ENCODE assay signal across 12 cellular contexts in genomic region chr11:3195251-3196160, GRCh38. TPM values are rescaled to one million over a fixed set of nuclear protein-coding genes. Genes with fewer than 3 reads are reported as not detected.
DNase-seq lines count a peak whose midpoint lies in the region; ATAC-seq and TF ChIP-seq lines count a peak whose summit lies in the region.
"Had no signal": no experiment of that assay in that cellular context is flagged by ENCODE, and none has a peak within 500 bp of the region (broad histone marks: within the 10 kb centered on the region; RNA-seq: fewer than 3 reads in every experiment).

No MANE protein-coding gene starts in this region.

- H3K27ac ChIP-seq in heart left ventricle (no peak overlapping the region), upper lobe of right lung (no peak overlapping the region)

- TF ChIP-seq CTCF in heart left ventricle (IDR thresholded peaks at IDR 0.05) (peak; percentile 24 to 54 (median 37)), astrocyte of the spinal cord (IDR thresholded peaks at IDR 0.05; ENCODE audit: low read depth, low read length) (peak; percentile 54), upper lobe of right lung (IDR thresholded peaks at IDR 0.05) (peak; percentile 32)

- H3K4me3 Mint-ChIP-seq in naive thymus-derived CD8-positive, alpha-beta T cell = no peak overlapping the region
- H3K4me3 Mint-ChIP-seq: activated naive CD8-positive, alpha-beta T cell treated with anti-CD3 and anti-CD28 coated beads, Interleukin-2, amount 50 U/mL, for 24 hours had no signal

- ATAC-seq in heart left ventricle = peak in 2 of 4 donors; percentile 28 to 40
- peak; percentile 39 for ATAC-seq in upper lobe of right lung
- no peak for ATAC-seq in HG03025 (IDR thresholded peaks at IDR 0.05; ENCODE audit: low FRiP score, unreplicated experiment)
- ATAC-seq in naive thymus-derived CD8-positive, alpha-beta T cell = no peak
- ATAC-seq: activated naive CD8-positive, alpha-beta T cell treated with anti-CD3 and anti-CD28 coated beads, Interleukin-2, amount 50 U/mL, for 24 hours had no signal

- 53 to 74% (median 69%) methylated on average over 17 to 22 of the region's 22 CpGs for WGBS in heart left ventricle, 4 donors

- H3K9me3 Mint-ChIP-seq in naive thymus-derived CD8-positive, alpha-beta T cell = no peaks in the 10 kb centered on the region
- H3K9me3 Mint-ChIP-seq: activated naive CD8-positive, alpha-beta T cell treated with anti-CD3 and anti-CD28 coated beads, Interleukin-2, amount 50 U/mL, for 24 hours had no signal

- H3K27me3 Mint-ChIP-seq in naive thymus-derived CD8-positive, alpha-beta T cell = peaks cover 0 to 12% (median 2%) of the 10 kb centered on the region in 5 donors

- peaks cover 0 to 2% (median 0%) of the 10 kb centered on the region in 4 donors for H3K4me1 Mint-ChIP-seq in naive thymus-derived CD8-positive, alpha-beta T cell
- H3K4me1 Mint-ChIP-seq: activated naive CD8-positive, alpha-beta T cell treated with anti-CD3 and anti-CD28 coated beads, Interleukin-2, amount 50 U/mL, for 24 hours had no signal

- no peak for TF ChIP-seq POLR2A in heart left ventricle (IDR thresholded peaks at IDR 0.05)

- in situ Hi-C loops in astrocyte of the spinal cord (cut with HindIII; ENCODE audit: low sequenced_read_pairs) = no loop called here

- no peaks in the 10 kb centered on the region for H3K36me3 Mint-ChIP-seq in naive thymus-derived CD8-positive, alpha-beta T cell

- no peaks in the 10 kb centered on the region for H3K36me3 ChIP-seq in heart left ventricle
- no peaks in the 10 kb centered on the region for H3K36me3 ChIP-seq in upper lobe of right lung

- intact Hi-C loops in heart left ventricle (cut with DNase I) (no loop called here), cardiac septum (cut with DNase I) (no loop called here), upper lobe of right lung (cut with DNase I) (no loop called here)

- DNase-seq in heart left ventricle = peak in 2 of 5 donors; percentile 10 to 25
- DNase-seq in cardiac septum (ENCODE audit: low spot score) = no peak
- no peak for DNase-seq in astrocyte of the spinal cord (ENCODE audit: low read depth, low spot score)
- DNase-seq in islet precursor cell = peak; percentile 61
- peak; percentile 64 for DNase-seq in upper lobe of right lung
- DNase-seq in GF-D8 (lab: John Stamatoyannopoulos, UW) = no peak
- no peak for DNase-seq in naive thymus-derived CD8-positive, alpha-beta T cell
- DNase-seq: activated naive CD8-positive, alpha-beta T cell treated with anti-CD3 and anti-CD28 coated beads, Interleukin-2, amount 50 U/mL, for 24 hours; C1 segment of cervical spinal cord; NCI-H345 had no signal

- H3K27me3 ChIP-seq in heart left ventricle = peaks cover 0 to 23% (median 3%) of the 10 kb centered on the region in 9 donors
- H3K27me3 ChIP-seq in upper lobe of right lung = peaks cover 6% of the 10 kb centered on the region

- no peaks in the 10 kb centered on the region for H3K9me3 ChIP-seq in heart left ventricle
- no peaks in the 10 kb centered on the region for H3K9me3 ChIP-seq in upper lobe of right lung

- H3K4me3 ChIP-seq in heart left ventricle (no peak overlapping the region), astrocyte of the spinal cord (ENCODE audit: low read depth, low read length) (no peak overlapping the region), upper lobe of right lung (no peak overlapping the region)

- POLR2A ChIA-PET in naive thymus-derived CD8-positive, alpha-beta T cell (lab: Charles Lee) = no interaction called here

- H3K27ac Mint-ChIP-seq in naive thymus-derived CD8-positive, alpha-beta T cell = no peak overlapping the region
- H3K27ac Mint-ChIP-seq: activated naive CD8-positive, alpha-beta T cell treated with anti-CD3 and anti-CD28 coated beads, Interleukin-2, amount 50 U/mL, for 24 hours had no signal

- H3K4me1 ChIP-seq in heart left ventricle (peaks cover 0 to 3% (median 0%) of the 10 kb centered on the region in 12 donors), upper lobe of right lung (no peaks in the 10 kb centered on the region)

RNA-seq across cellular contexts. Expression of gene MRGPRG, which starts 23.1 kb away (rescaled TPM):
- not detected for total RNA-seq in heart left ventricle
- not detected for polyA plus RNA-seq in heart left ventricle
- total RNA-seq in cardiac septum = not detected
- total RNA-seq in upper lobe of right lung = not detected
- not detected for total RNA-seq in naive thymus-derived CD8-positive, alpha-beta T cell
- not detected for polyA plus RNA-seq in naive thymus-derived CD8-positive, alpha-beta T cell
- total RNA-seq: subcutaneous adipose tissue had no signal

RNA-seq across cellular contexts. Expression of gene OSBPL5, which starts 30.4 kb away (rescaled TPM):
- total RNA-seq in heart left ventricle (10 to 100 TPM; 10.1 to 27.7 (median 17.0) TPM), cardiac septum (16.6 TPM), upper lobe of right lung (52.6 TPM)
- 10 to 100 TPM; 11.1 to 11.2 TPM for polyA plus RNA-seq in heart left ventricle
- 10 to 100 TPM; 17.8 to 18.3 TPM for total RNA-seq in naive thymus-derived CD8-positive, alpha-beta T cell
- polyA plus RNA-seq in naive thymus-derived CD8-positive, alpha-beta T cell = 1 to 10 TPM; 4.4 to 5.5 (median 4.5) TPM

RNA-seq across cellular contexts. Expression of gene MRGPRE, which starts 36.7 kb away (rescaled TPM):
- total RNA-seq in heart left ventricle (1 to 10 TPM in 1 of 9 donors, under 1 TPM in 5, not detected in 3; 0.30 to 2.3 (median 0.69) TPM), cardiac septum (0.38 TPM), upper lobe of right lung (not detected)
- under 1 TPM in 1 of 2 donors, not detected in 1; 0.53 TPM for polyA plus RNA-seq in heart left ventricle
- total RNA-seq in naive thymus-derived CD8-positive, alpha-beta T cell = not detected
- not detected for polyA plus RNA-seq in naive thymus-derived CD8-positive, alpha-beta T cell
- total RNA-seq: subcutaneous adipose tissue had no signal

Comparison
In these comparisons a context has a peak if more than half of its experiments do, and no peak if none do; other contexts are left out.
1. DNase-seq: peak in islet precursor cell (single experiment) and upper lobe of right lung (single experiment); none in cardiac septum (single experiment), astrocyte of the spinal cord (single experiment), GF-D8 (single experiment) and naive thymus-derived CD8-positive, alpha-beta T cell (0 of 10).
2. Peak in every context shown above with its lines, with median percentiles within 50 percentile points of each other: CTCF ChIP-seq.